ENCODE assay signal across 8 cellular contexts in genomic region chr13:110616103-110617101, GRCh38. TPM values are rescaled to one million over a fixed set of nuclear protein-coding genes. Genes with fewer than 3 reads are reported as not detected.
DNase-seq lines count a peak whose midpoint lies in the region; ATAC-seq and TF ChIP-seq lines count a peak whose summit lies in the region.

No MANE protein-coding gene starts in this region.

- no peak overlapping the region for H3K56ac ChIP-seq in H9 (ENCODE audit: insufficient read length, low read depth, low read length)

- H4K20me1 ChIP-seq in H9 (ENCODE audit: control insufficient read depth, insufficient read depth, insufficient read length) (peaks cover 2% of the 10 kb centered on the region), MM.1S (ENCODE audit: insufficient read depth, low read length) (peaks cover 4% of the 10 kb centered on the region; the same call in 1 of the 2 replicates)

- H3K9me2 ChIP-seq in MM.1S (replicated peaks; ENCODE audit: insufficient read depth, low read length): no peaks in the 10 kb centered on the region

- TF ChIP-seq POLR2A in gastroesophageal sphincter (IDR thresholded peaks at IDR 0.05): peak in 1 of 2 donors; percentile 11

- no peak for TF ChIP-seq EP300 in gastroesophageal sphincter (IDR thresholded peaks at IDR 0.05)

- intact Hi-C loops in psoas muscle (cut with DNase I): loop anchor here (5.0 kb wide), 2 partner anchors 86 to 96 kb away; partner anchors contain the start of gene ING1 (in 1 of the 2)

- H4K91ac ChIP-seq in H9 (ENCODE audit: insufficient read length, low read depth, low read length): no peak overlapping the region

- H4K8ac ChIP-seq in H9 (replicated peaks; ENCODE audit: insufficient read length, low read depth, low read length): no peak overlapping the region

- no peaks in the 10 kb centered on the region for H3K36me3 ChIP-seq in MM.1S (replicated peaks; ENCODE audit: insufficient read depth, low read length)
- no peaks in the 10 kb centered on the region for H3K36me3 ChIP-seq in gastroesophageal sphincter
- H3K36me3 ChIP-seq in psoas muscle (ENCODE audit: insufficient read depth in 1 of 2, low read depth in 1 of 2): no peaks in the 10 kb centered on the region

- no peaks in the 10 kb centered on the region for H3K4me1 ChIP-seq in H9 (ENCODE audit: insufficient read depth, low read length)
- peaks cover 8% of the 10 kb centered on the region; the same call in 1 of the 2 replicates for H3K4me1 ChIP-seq in MM.1S (ENCODE audit: low read length)
- H3K4me1 ChIP-seq in gastroesophageal sphincter: peaks cover 3 to 59% (median 23%) of the 10 kb centered on the region in 3 donors
- peaks cover 34% of the 10 kb centered on the region for H3K4me1 ChIP-seq in psoas muscle

- H3K27ac ChIP-seq in H9 (ENCODE audit: insufficient read length, low read depth, low read length): no peak overlapping the region
- no peak overlapping the region for H3K27ac ChIP-seq in MM.1S (ENCODE audit: low read length)
- peak overlapping the region; percentile 82 to 98 (median 96) for H3K27ac ChIP-seq in gastroesophageal sphincter
- H3K27ac ChIP-seq in psoas muscle: peak overlapping the region; percentile 96

- peaks cover 0 to 2% (median 2%) of the 10 kb centered on the region in 3 experiments; a peak in 3 of 7 replicates for H3K36me3 Mint-ChIP-seq in H9 (ENCODE audit: insufficient read depth in 1 of 3, low read depth in 3 of 3)
- peaks cover 4 to 9% of the 10 kb centered on the region in 2 donors for H3K36me3 Mint-ChIP-seq in activated T-cell treated with anti-CD3 and anti-CD28 coated beads, Interleukin-2, amount 50 U/mL, for 72 hours (ENCODE audit: insufficient read depth in 2 of 2)

- peak overlapping the region; percentile 86 to 91 for H3K4me3 Mint-ChIP-seq in H9
- H3K4me3 Mint-ChIP-seq in activated T-cell treated with anti-CD3 and anti-CD28 coated beads, Interleukin-2, amount 50 U/mL, for 72 hours: peak overlapping the region; percentile 93 to 95

- H3K18ac ChIP-seq in H9 (ENCODE audit: insufficient read length, low read depth, low read length): no peak overlapping the region

- H3K79me1 ChIP-seq in H9 (ENCODE audit: insufficient read depth, low read depth, low read length, poor library complexity, severe bottlenecking): no peaks in the 10 kb centered on the region

- H3K4me1 Mint-ChIP-seq in H9: peaks cover 29 to 34% of the 10 kb centered on the region in 2 experiments
- H3K4me1 Mint-ChIP-seq in activated T-cell treated with anti-CD3 and anti-CD28 coated beads, Interleukin-2, amount 50 U/mL, for 72 hours (ENCODE audit: low read depth): peaks cover 39% of the 10 kb centered on the region

- no CpG with 5 or more reads among the region's 37 CpGs for WGBS in H9 (ENCODE audit: extremely low coverage, insufficient read length, low lambda C conversion rate)
- WGBS in gastroesophageal sphincter (ENCODE audit: low coverage in 1 of 2), 2 donors: 27 to 32% methylated on average over 8 of the region's 37 CpGs
- WGBS in psoas muscle, 3 donors: 6 to 10% (median 7%) methylated on average over 36 to 37 of the region's 37 CpGs

- peaks cover 6% of the 10 kb centered on the region for H3K23me2 ChIP-seq in H9 (ENCODE audit: insufficient read length, low read depth, low read length, poor library complexity, severe bottlenecking)

- H3K4ac ChIP-seq in H9 (ENCODE audit: low read depth, low read length): no peak overlapping the region

- H3K9me3 Mint-ChIP-seq in H9: peaks cover 7 to 12% of the 10 kb centered on the region in 2 experiments; a peak in 3 of 5 replicates
- H3K9me3 Mint-ChIP-seq in activated T-cell treated with anti-CD3 and anti-CD28 coated beads, Interleukin-2, amount 50 U/mL, for 72 hours: peaks cover 2 to 9% of the 10 kb centered on the region in 2 donors

- H3K4me2 ChIP-seq in H9 (ENCODE audit: insufficient read depth, insufficient read length, low read length) (peak overlapping the region; percentile 58), MM.1S (ENCODE audit: low read depth, low read length) (peak overlapping the region; percentile 80)

- H3K23ac ChIP-seq in H9 (ENCODE audit: insufficient read length, low read depth, low read length): no peak overlapping the region

- H3K27ac Mint-ChIP-seq in H9: peak overlapping the region in 1 of 3 experiments; percentile 80; a peak in 1 of 7 replicates
- peak overlapping the region; percentile 89 for H3K27ac Mint-ChIP-seq in activated T-cell treated with anti-CD3 and anti-CD28 coated beads, Interleukin-2, amount 50 U/mL, for 72 hours

- H2BK12ac ChIP-seq in H9 (ENCODE audit: insufficient read length, low read depth, low read length): no peak overlapping the region

- no peak overlapping the region for H2BK15ac ChIP-seq in H9 (ENCODE audit: low read depth, low read length)

- no peak overlapping the region for H2BK5ac ChIP-seq in H9 (ENCODE audit: insufficient read length, low read length)

- H3K4me3 ChIP-seq in MM.1S (ENCODE audit: low read length) (peak overlapping the region; percentile 77), gastroesophageal sphincter (peak overlapping the region; percentile 76 to 83), psoas muscle (peak overlapping the region; percentile 100)

- H3K9me3 ChIP-seq in H9 (ENCODE audit: control insufficient read depth, low read depth, low read length) (no peaks in the 10 kb centered on the region), MM.1S (replicated peaks; ENCODE audit: insufficient read depth, low read length) (no peaks in the 10 kb centered on the region), gastroesophageal sphincter (no peaks in the 10 kb centered on the region), psoas muscle (no peaks in the 10 kb centered on the region)

- peaks cover 36% of the 10 kb centered on the region for H3K27me3 Mint-ChIP-seq in H9 (ENCODE audit: low read depth)
- no peaks in the 10 kb centered on the region for H3K27me3 Mint-ChIP-seq in activated T-cell treated with anti-CD3 and anti-CD28 coated beads, Interleukin-2, amount 50 U/mL, for 72 hours (ENCODE audit: low read depth)

- no peaks in the 10 kb centered on the region for H3K27me3 ChIP-seq in H9 (ENCODE audit: insufficient read depth, low read length)
- no peaks in the 10 kb centered on the region for H3K27me3 ChIP-seq in MM.1S (replicated peaks; ENCODE audit: insufficient read depth, low read length)
- no peaks in the 10 kb centered on the region for H3K27me3 ChIP-seq in gastroesophageal sphincter
- H3K27me3 ChIP-seq in psoas muscle (ENCODE audit: insufficient read depth in 3 of 3, low read length in 2 of 3): peaks cover 0 to 5% (median 0%) of the 10 kb centered on the region in 3 donors

- no peak overlapping the region for H4K5ac ChIP-seq in H9 (ENCODE audit: insufficient read length, low read depth, low read length)

- H2AK5ac ChIP-seq in H9 (ENCODE audit: insufficient read length, low read length): no peak overlapping the region

- H3K9ac ChIP-seq in H9 (ENCODE audit: extremely low read depth, insufficient read length, low read length) (peak overlapping the region; percentile 56), MM.1S (ENCODE audit: low read length) (peak overlapping the region; percentile 62; the same call in 1 of the 2 replicates)

- H3K79me2 ChIP-seq in H9 (ENCODE audit: insufficient read depth, low read length) (peaks cover 25% of the 10 kb centered on the region; the same call in 1 of the 2 replicates), MM.1S (ENCODE audit: low read length) (peaks cover 57% of the 10 kb centered on the region)

- no peak overlapping the region for H2BK120ac ChIP-seq in H9 (ENCODE audit: low read depth, low read length, poor library complexity, severe bottlenecking)

- H3F3A ChIP-seq in MM.1S (ENCODE audit: insufficient read depth, low read length): no peaks in the 10 kb centered on the region

- no peak overlapping the region for H3T11ph ChIP-seq in H9 (ENCODE audit: low read length)

- peak; percentile 58 to 73 for ATAC-seq in activated T-cell treated with anti-CD3 and anti-CD28 coated beads, Interleukin-2, amount 50 U/mL, for 72 hours (replicated peaks in 1 of 2)
- ATAC-seq in gastroesophageal sphincter (peak; percentile 29), psoas muscle (peak; percentile 34 to 63 (median 48))

- peak overlapping the region; percentile 27; the same call in 1 of the 2 replicates for H3K14ac ChIP-seq in H9 (ENCODE audit: insufficient read depth, low read length)

- peak; percentile 27; the same call in 2 of the 3 replicates for TF ChIP-seq CTCF in H9 (conservative IDR thresholded peaks at IDR 0.05)
- TF ChIP-seq CTCF in MM.1S (IDR thresholded peaks at IDR 0.05; ENCODE audit: low read length): peak; percentile 16
- peak in 1 of 4 experiments; percentile 22 for TF ChIP-seq CTCF in gastroesophageal sphincter (IDR thresholded peaks at IDR 0.05)
- no peak for TF ChIP-seq CTCF in psoas muscle (IDR thresholded peaks at IDR 0.05)

- DNase-seq in NCI-H345 (lab: John Stamatoyannopoulos, UW) (peak; percentile 21), NCI-H345 treated with DMSO at 0.1 percent for 48 hours (lab: John Stamatoyannopoulos, UW; ENCODE audit: unreplicated experiment) (no peak), H9 (no peak), MM.1S (peak; percentile 21), psoas muscle (peak; percentile 62 to 72), DMS153 (lab: John Stamatoyannopoulos, UW) (no peak)
- peak; percentile 62 to 66 for DNase-seq in activated T-cell treated with anti-CD3 and anti-CD28 coated beads, Interleukin-2, amount 50 U/mL, for 72 hours

- H2BK20ac ChIP-seq in H9 (ENCODE audit: low read depth, low read length, poor library complexity, severe bottlenecking): no peak overlapping the region

- H2AFZ ChIP-seq in H9 (ENCODE audit: low read length): no peak overlapping the region
- peak overlapping the region; percentile 88 for H2AFZ ChIP-seq in MM.1S (ENCODE audit: low read length)

RNA-seq across cellular contexts. Expression of gene NAXD, which starts 1.1 kb away (rescaled TPM):
- total RNA-seq in H9 (2021): 24.8 and 25.5 TPM in 2 replicates
- total RNA-seq in activated T-cell treated with anti-CD3 and anti-CD28 coated beads, Interleukin-2, amount 50 U/mL, for 72 hours: 10 to 100 TPM; 27.4 to 29.4 TPM
- 10 to 100 TPM; 29.5 to 45.3 (median 36.0) TPM for total RNA-seq in gastroesophageal sphincter
- 10 to 100 TPM; 29.2 to 59.2 (median 29.7) TPM for total RNA-seq in psoas muscle
- polyA plus RNA-seq in psoas muscle: 10 to 100 TPM; 26.0 to 36.7 (median 29.6) TPM

RNA-seq across cellular contexts. Expression of gene RAB20, which starts 54.9 kb away (rescaled TPM):
- 11.4 and 12.3 TPM in 2 replicates for total RNA-seq in H9 (2021)
- total RNA-seq in activated T-cell treated with anti-CD3 and anti-CD28 coated beads, Interleukin-2, amount 50 U/mL, for 72 hours: 1 to 10 TPM; 1.8 to 3.0 TPM
- total RNA-seq in gastroesophageal sphincter: 10 to 100 TPM in 3 of 4 donors, 1 to 10 TPM in 1; 8.7 to 32.8 (median 18.4) TPM
- 1 to 10 TPM; 2.3 to 6.8 (median 3.0) TPM for total RNA-seq in psoas muscle
- polyA plus RNA-seq in psoas muscle: 10 to 100 TPM in 1 of 3 donors, 1 to 10 TPM in 2; 1.2 to 20.5 (median 2.7) TPM

Comparison
In these comparisons a context has a peak if more than half of its experiments do, and no peak if none do; other contexts are left out.
1. DNase-seq: peak in NCI-H345 (single experiment), MM.1S (single experiment), activated T-cell treated with anti-CD3 and anti-CD28 coated beads, Interleukin-2, amount 50 U/mL, for 72 hours (2 of 2) and psoas muscle (2 of 2); none in NCI-H345 treated with DMSO at 0.1 percent for 48 hours (single experiment), H9 (single experiment) and DMS153 (single experiment).
2. H3K27ac ChIP-seq: peak in gastroesophageal sphincter (4 of 4) and psoas muscle (single experiment); none in H9 (single experiment) and MM.1S (single experiment).
3. Peak in every context shown above with its lines, with median percentiles within 50 percentile points of each other: H3K4me3 ChIP-seq and ATAC-seq.